ENCODE assay signal across 1 cellular context in the genomic region with DNA sequence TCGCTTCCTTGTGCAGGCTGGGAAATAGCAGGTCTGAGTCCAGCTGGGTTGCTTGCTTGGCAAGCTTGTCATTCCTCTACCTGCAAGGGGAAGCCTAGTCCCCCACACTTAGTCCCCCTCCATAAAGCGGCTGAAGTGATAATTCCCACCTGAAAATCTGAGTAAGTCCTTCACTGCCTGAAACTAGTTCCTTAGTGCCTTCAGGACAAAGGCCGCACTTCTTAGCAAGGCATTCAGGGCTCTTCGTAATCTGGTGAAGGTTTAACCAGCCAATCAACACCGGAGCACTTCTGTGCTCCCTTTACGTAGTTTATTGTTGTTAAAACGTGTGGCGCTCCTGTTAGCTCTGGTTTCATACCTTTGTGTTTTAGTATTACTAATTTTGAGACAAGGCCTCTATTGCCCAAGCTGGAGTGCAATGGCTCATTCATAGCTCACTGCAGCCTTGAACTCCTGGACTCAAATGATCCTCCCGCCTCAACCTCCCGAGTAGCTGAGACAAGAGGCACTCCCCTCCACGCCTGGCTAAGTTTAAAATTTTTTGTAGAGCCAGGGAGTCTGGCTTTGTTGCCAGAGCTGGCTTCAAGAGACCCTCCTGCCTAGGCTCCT.
TF ChIP-seq lines count a peak whose summit lies in the region.

No MANE protein-coding gene starts in this region.

TF ChIP-seq in endothelial cell of umbilical vein, 7 proteins besides CTCF, POLR2A, EP300 and RAD21:
- no peak for TF ChIP-seq GATA2 (IDR thresholded peaks at IDR 0.05; ENCODE audit: insufficient read depth, insufficient read length, low read depth, low read length)
- TF ChIP-seq MYC (IDR thresholded peaks at IDR 0.05; ENCODE audit: low read depth, low read length) = no peak
- TF ChIP-seq, protein P1, sequence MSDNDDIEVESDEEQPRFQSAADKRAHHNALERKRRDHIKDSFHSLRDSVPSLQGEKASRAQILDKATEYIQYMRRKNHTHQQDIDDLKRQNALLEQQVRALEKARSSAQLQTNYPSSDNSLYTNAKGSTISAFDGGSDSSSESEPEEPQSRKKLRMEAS (IDR thresholded peaks at IDR 0.05; ENCODE audit: insufficient read depth, insufficient read length) = no peak
- TF ChIP-seq EZH2 (IDR thresholded peaks at IDR 0.05; ENCODE audit: borderline replicate concordance, low read depth, low read length, severe bottlenecking) = no peak
- no peak for TF ChIP-seq FOS (IDR thresholded peaks at IDR 0.05; ENCODE audit: borderline replicate concordance, insufficient read depth, low read length)
- no peak for TF ChIP-seq POLR2AphosphoS5 (IDR thresholded peaks at IDR 0.05; ENCODE audit: insufficient read depth, low read depth, low read length)
- no peak for TF ChIP-seq JUN (IDR thresholded peaks at IDR 0.05; ENCODE audit: borderline replicate concordance, insufficient read depth, insufficient read length, low read depth)
TF ChIP-seq in endothelial cell of umbilical vein: peak in this region for 0.
